In the genomic region with DNA sequence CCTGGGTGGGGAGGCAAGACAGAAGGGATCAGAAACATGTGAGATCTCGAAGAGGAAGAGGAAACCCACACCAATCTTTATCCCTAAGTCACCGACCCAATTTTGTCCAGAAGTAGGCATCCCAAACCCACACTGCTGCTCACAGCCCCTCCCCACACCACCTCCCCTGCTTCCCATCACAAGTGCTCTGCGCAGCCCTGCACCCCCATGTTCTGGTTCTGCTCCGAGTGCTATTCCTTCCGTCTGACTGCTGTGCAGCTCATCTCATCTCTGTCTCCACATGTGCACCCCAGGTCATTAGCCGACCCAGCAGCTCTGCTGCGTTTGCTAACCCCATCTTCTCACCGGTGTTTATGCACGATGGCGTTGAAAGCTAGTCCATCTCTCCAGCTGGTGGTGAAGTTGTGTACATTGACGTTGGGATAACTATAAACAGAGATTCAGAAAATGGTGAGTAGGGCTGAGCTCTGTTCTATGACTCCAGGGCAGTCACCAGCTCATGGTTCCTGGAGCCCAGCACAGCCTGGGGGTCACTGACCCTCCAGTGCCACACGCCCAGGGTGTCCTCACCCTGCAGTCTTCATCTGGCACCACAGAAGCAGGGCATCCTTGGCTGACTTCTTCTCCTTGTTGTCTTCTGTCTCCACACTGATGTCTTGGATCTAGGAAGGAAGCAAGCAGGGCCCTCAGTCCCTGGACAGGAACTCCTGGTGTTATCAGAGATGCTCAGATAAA, we compare ENCODE assay signal across 22 cellular contexts. TPM values are rescaled to one million over a fixed set of nuclear protein-coding genes. Genes with fewer than 3 reads are reported as not detected.
DNase-seq lines count a peak whose midpoint lies in the region; ATAC-seq and TF ChIP-seq lines count a peak whose summit lies in the region.
"Had no signal": no experiment of that assay in that cellular context is flagged by ENCODE, and none has a peak within 500 bp of the region (broad histone marks: within the 10 kb centered on the region; RNA-seq: fewer than 3 reads in every experiment).

No MANE protein-coding gene starts in this region.

- H3K9me3 ChIP-seq in spleen (no peaks in the 10 kb centered on the region), thyroid gland (no peaks in the 10 kb centered on the region)
- H3K9me3 ChIP-seq: A549 had no signal

- peaks cover 39% of the 10 kb centered on the region for H3K4me1 Mint-ChIP-seq in endothelial cell (ENCODE audit: unreplicated experiment)
- H3K4me1 Mint-ChIP-seq: B cell had no signal

- H3K4me3 ChIP-seq in spleen, result no peak overlapping the region
- no peak overlapping the region for H3K4me3 ChIP-seq in thyroid gland (replicated peaks in 1 of 3)
- H3K4me3 ChIP-seq: A549 had no signal

- H3K27me3 Mint-ChIP-seq in endothelial cell (ENCODE audit: unreplicated experiment), result peaks cover 9% of the 10 kb centered on the region

- TF ChIP-seq CTCF in RWPE1 (conservative IDR thresholded peaks at IDR 0.05; ENCODE audit: low read depth), result no peak
- no peak for TF ChIP-seq CTCF in endothelial cell (IDR thresholded peaks at IDR 0.05; ENCODE audit: unreplicated experiment)
- TF ChIP-seq CTCF in spleen (IDR thresholded peaks at IDR 0.05 in 8 of 11, conservative IDR thresholded peaks at IDR 0.05 in 3 of 11), result no peak
- TF ChIP-seq CTCF in thyroid gland (IDR thresholded peaks at IDR 0.05), result no peak

- intact Hi-C loops in spleen (cut with DNase I; ENCODE audit: low total_unique reads) (no loop called here), thyroid gland (cut with DNase I) (no loop called here)

- no peaks in the 10 kb centered on the region for H3K4me1 ChIP-seq in spleen
- H3K4me1 ChIP-seq in thyroid gland, result peaks cover 0 to 7% of the 10 kb centered on the region in 2 donors
- H3K4me1 ChIP-seq: A549 had no signal

- H3K9me3 Mint-ChIP-seq in endothelial cell (ENCODE audit: unreplicated experiment), result no peaks in the 10 kb centered on the region

- peak overlapping the region; percentile 23 for H3K27ac ChIP-seq in RWPE1
- H3K27ac ChIP-seq in spleen, result no peak overlapping the region
- no peak overlapping the region for H3K27ac ChIP-seq in thyroid gland
- H3K27ac ChIP-seq: A549 had no signal

- CTCF ChIA-PET in RWPE1 (lab: Yijun Ruan, JAX), result no interaction called here

- peak overlapping the region; percentile 32 for H3K27ac Mint-ChIP-seq in endothelial cell (ENCODE audit: unreplicated experiment)
- H3K27ac Mint-ChIP-seq: B cell, CD14-positive monocyte had no signal

- H3K27me3 ChIP-seq in spleen (replicated peaks in 1 of 7) (peaks cover 0 to 8% (median 0%) of the 10 kb centered on the region in 7 donors), thyroid gland (no peaks in the 10 kb centered on the region)

- DNase-seq in RWPE1 (ENCODE audit: low spot score) (no peak), endothelial cell (ENCODE audit: low spot score) (no peak), spleen (peak; percentile 30), pons (ENCODE audit: low spot score) (no peak), thyroid gland (no peak), cerebellar cortex (ENCODE audit: low spot score) (no peak)
- DNase-seq: EL, GF-D8, KBM-7, MM.1S, NCI-H1092, NCI-H1436 treated with DMSO at 0.1 percent for 48 hours, NCI-H2029, NCI-H2227 treated with DMSO at 0.1 percent for 48 hours, NCI-H510A treated with DMSO at 0.1 percent for 48 hours, NCI-H748 treated with DMSO at 0.1 percent for 48 hours had no signal

- H3K4me3 Mint-ChIP-seq in endothelial cell (ENCODE audit: unreplicated experiment), result peak overlapping the region; percentile 54
- H3K4me3 Mint-ChIP-seq: B cell had no signal

- H3K36me3 Mint-ChIP-seq in endothelial cell (ENCODE audit: low read depth, unreplicated experiment), result peaks cover 25% of the 10 kb centered on the region
- H3K36me3 Mint-ChIP-seq: CD14-positive monocyte had no signal

- POLR2A ChIA-PET in RWPE1 (lab: Yijun Ruan, JAX; ENCODE audit: low non-redundant PET), result no interaction called here

- WGBS in spleen, 5 donors, result 74 to 79% (median 74%) methylated on average over 12 of the region's 12 CpGs
- 77 to 82% methylated on average over 12 of the region's 12 CpGs for WGBS in thyroid gland, 2 donors

- no peaks in the 10 kb centered on the region for H3K36me3 ChIP-seq in spleen
- H3K36me3 ChIP-seq in thyroid gland, result no peaks in the 10 kb centered on the region

- no peak for ATAC-seq in GM18858 (IDR thresholded peaks at IDR 0.05; ENCODE audit: unreplicated experiment)
- ATAC-seq: A549, HepG2, SK-N-SH treated with all-trans-retinoic acid at 6 μM for 48 hours had no signal

- TF ChIP-seq POLR2A in spleen (IDR thresholded peaks at IDR 0.05) (no peak), thyroid gland (IDR thresholded peaks at IDR 0.05) (no peak)

RNA-seq across cellular contexts. Expression of gene SPTBN2, which starts 15.1 kb away (rescaled TPM):
- total RNA-seq in endothelial cell (ENCODE audit: unreplicated experiment) (17.1 TPM), spleen (1 to 10 TPM; 3.3 to 5.1 (median 3.7) TPM), thyroid gland (1 to 10 TPM in 2 of 4 donors, under 1 TPM in 2; 0.25 to 1.6 (median 0.83) TPM)
- 1 to 10 TPM in 1 of 3 donors, under 1 TPM in 2; 0.61 to 1.5 (median 0.80) TPM for polyA plus RNA-seq in spleen
- polyA plus RNA-seq: CD14-positive monocyte had no signal

RNA-seq across cellular contexts. Expression of gene RBM4B, which starts 36.2 kb away (rescaled TPM):
- total RNA-seq in endothelial cell (ENCODE audit: unreplicated experiment) (29.3 TPM), spleen (10 to 100 TPM; 16.3 to 23.0 (median 18.8) TPM), thyroid gland (10 to 100 TPM; 16.6 to 24.7 (median 24.2) TPM)
- 10 to 100 TPM; 14.8 to 17.7 (median 14.9) TPM for polyA plus RNA-seq in spleen
